ENCODE assay signal across 25 cellular contexts in the genomic region with DNA sequence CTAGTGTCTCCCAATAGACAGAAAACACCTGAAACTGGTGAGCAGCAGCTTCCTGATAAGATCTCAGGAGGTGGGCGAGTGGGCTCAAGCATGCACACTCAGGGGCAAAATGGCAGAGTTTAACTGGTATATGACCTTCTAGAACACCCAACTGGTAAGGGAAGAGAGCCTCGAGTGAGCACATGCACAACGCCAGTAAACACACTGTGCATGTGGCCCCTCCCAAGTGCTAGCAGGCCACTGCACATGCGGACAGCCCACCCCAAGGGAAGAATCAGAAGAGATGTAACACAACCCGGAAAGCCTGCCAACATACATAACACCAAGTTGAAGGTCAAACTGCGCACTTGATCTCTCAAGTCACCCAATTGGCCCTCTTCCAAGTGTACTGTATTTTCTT.
A peak's percentile ranks its signal among the peaks of the same experiment; 100 is the strongest.
DNase-seq lines count a peak whose midpoint lies in the region; ATAC-seq, FAIRE-seq and TF ChIP-seq lines count a peak whose summit lies in the region.
"Had no signal": no experiment of that assay in that cellular context is flagged by ENCODE, and none has a peak within 500 bp of the region (broad histone marks: within the 10 kb centered on the region; RNA-seq: fewer than 3 reads in every experiment).

No MANE protein-coding gene starts in this region.

- no peaks in the 10 kb centered on the region for H4K20me1 ChIP-seq in HepG2 (ENCODE audit: insufficient read depth, low read length)
- H4K20me1 ChIP-seq: BLaER1 treated with 17β-estradiol and CSF1 and Interleukin-3, amounts not matched to agents 10 nM and 100 nM had no signal

- POLR2A ChIA-PET in HepG2 (lab: Yijun Ruan, JAX) = no interaction called here
- POLR2A ChIA-PET in CD8-positive, alpha-beta T cell (lab: Charles Lee) = no interaction called here

- TF ChIP-seq CTCF in HepG2 (CRISPR knock-in tag; IDR thresholded peaks at IDR 0.05) (no peak), right lobe of liver (IDR thresholded peaks at IDR 0.05) (no peak), testis (IDR thresholded peaks at IDR 0.05) (no peak)
- TF ChIP-seq CTCF in CD8-positive, alpha-beta T cell (IDR thresholded peaks at IDR 0.05) = no peak

- no peaks in the 10 kb centered on the region for H3K36me3 Mint-ChIP-seq in CD8-positive, alpha-beta T cell
- H3K36me3 Mint-ChIP-seq: CD8-positive, alpha-beta memory T cell had no signal

- WGBS in HepG2 (ENCODE audit: low lambda C conversion rate) = 96% methylated on average over 5 of the region's 6 CpGs
- WGBS in right lobe of liver (ENCODE audit: insufficient coverage, low coverage, low lambda C conversion rate, missing lambda C conversion rate) = 69% methylated on average over 3 of the region's 6 CpGs
- 57 to 58% methylated on average over 6 of the region's 6 CpGs for WGBS in testis, 2 donors

- no peak overlapping the region for H2AFZ ChIP-seq in HepG2 (ENCODE audit: low read length)

- H3K9ac ChIP-seq in HepG2 (ENCODE audit: insufficient read depth, low read depth, low read length) = no peak overlapping the region
- H3K9ac ChIP-seq: BLaER1 treated with 17β-estradiol and CSF1 and Interleukin-3, amounts not matched to agents 10 nM and 100 nM had no signal

- intact Hi-C loops in HepG2 (cut with micrococcal nuclease; ENCODE audit: unreplicated experiment) = no loop called here
- intact Hi-C loops in right lobe of liver (cut with DNase I) = no loop called here
- intact Hi-C loops in testis (cut with DNase I; ENCODE audit: low total_unique reads) = no loop called here
- intact Hi-C loops in CD8-positive, alpha-beta T cell (cut with DNase I, micrococcal nuclease) = no loop called here

- in situ Hi-C loops in HepG2 (cut with HindIII; ENCODE audit: extremely low pct_ligation_motif_present, low pct_unique_long_range_greater_than_20kb) = no loop called here

- H3K27ac Mint-ChIP-seq in CD8-positive, alpha-beta T cell = no peak overlapping the region
- H3K27ac Mint-ChIP-seq: B cell; CD4-positive, alpha-beta T cell; CD8-positive, alpha-beta memory T cell had no signal

- CTCF ChIA-PET in HepG2 (lab: Yijun Ruan, JAX; ENCODE audit: low intra/inter-chr PET ratio, low total read pairs) = no interaction called here
- CTCF ChIA-PET in CD8-positive, alpha-beta T cell (lab: Charles Lee) = no interaction called here

- H3K4me3 ChIP-seq in HepG2 (replicated peaks in 1 of 3; ENCODE audit: insufficient read depth in 1 of 3, low read depth in 2 of 3, low read length in 3 of 3) = no peak overlapping the region
- H3K4me3 ChIP-seq in right lobe of liver = no peak overlapping the region
- H3K4me3 ChIP-seq in testis = no peak overlapping the region
- no peak overlapping the region for H3K4me3 ChIP-seq in CD8-positive, alpha-beta T cell (ENCODE audit: low read depth, low read length)
- H3K4me3 ChIP-seq: A549; BLaER1 treated with 17β-estradiol and CSF1 and Interleukin-3, amounts not matched to agents 10 nM and 100 nM; GM12878 had no signal

- no peak overlapping the region for H3K4me3 Mint-ChIP-seq in CD8-positive, alpha-beta T cell
- H3K4me3 Mint-ChIP-seq: B cell; CD4-positive, alpha-beta T cell; CD8-positive, alpha-beta memory T cell had no signal

- DNase-seq in HepG2 (ENCODE audit: low spot score) = no peak
- no peak for DNase-seq in right lobe of liver
- DNase-seq in erythroblast (lab: John Stamatoyannopoulos, UW) = peak; percentile 52 to 56
- peak; percentile 55 for DNase-seq in testis
- no peak for DNase-seq in CD8-positive, alpha-beta T cell
- DNase-seq: AML-193; CD4-positive, alpha-beta T cell; CD8-positive, alpha-beta memory T cell; COR-L47; DMS 273 treated with DMSO at 0.1 percent for 48 hours; DMS153; DMS53; DMS79; DND-41; EL; GDM1 had no signal

- no peak overlapping the region for H3K4me2 ChIP-seq in HepG2 (ENCODE audit: low read depth, low read length)
- H3K4me2 ChIP-seq: A549; BLaER1 treated with 17β-estradiol and CSF1 and Interleukin-3, amounts not matched to agents 10 nM and 100 nM had no signal

- H3K9me3 Mint-ChIP-seq in CD8-positive, alpha-beta T cell = no peaks in the 10 kb centered on the region
- H3K9me3 Mint-ChIP-seq: CD4-positive, alpha-beta T cell; CD8-positive, alpha-beta memory T cell had no signal

- no peak for FAIRE-seq in HepG2 (lab: Jason Lieb, UNC)
- FAIRE-seq: A549, GM12878, GM12892, GM18507 had no signal

- H3K36me3 ChIP-seq in HepG2 (replicated peaks in 1 of 2; ENCODE audit: control insufficient read depth in 1 of 2, insufficient read depth in 2 of 2, low read length in 2 of 2) = no peaks in the 10 kb centered on the region
- H3K36me3 ChIP-seq in right lobe of liver = no peaks in the 10 kb centered on the region
- no peaks in the 10 kb centered on the region for H3K36me3 ChIP-seq in testis (ENCODE audit: low read depth, missing control alignments)
- H3K36me3 ChIP-seq in CD8-positive, alpha-beta T cell (ENCODE audit: insufficient read depth, low read length) = no peaks in the 10 kb centered on the region
- H3K36me3 ChIP-seq: BLaER1 treated with 17β-estradiol and CSF1 and Interleukin-3, amounts not matched to agents 10 nM and 100 nM had no signal

- H3K9me3 ChIP-seq in HepG2 (ENCODE audit: low read length) (no peaks in the 10 kb centered on the region), right lobe of liver (no peaks in the 10 kb centered on the region), testis (no peaks in the 10 kb centered on the region)
- no peaks in the 10 kb centered on the region for H3K9me3 ChIP-seq in CD8-positive, alpha-beta T cell (ENCODE audit: low read length)
- H3K9me3 ChIP-seq: A549; BLaER1 treated with 17β-estradiol and CSF1 and Interleukin-3, amounts not matched to agents 10 nM and 100 nM had no signal

- H3K4me1 Mint-ChIP-seq in CD8-positive, alpha-beta T cell (ENCODE audit: low read depth) = peaks cover 2% of the 10 kb centered on the region
- H3K4me1 Mint-ChIP-seq: B cell had no signal

- TF ChIP-seq POLR2A in HepG2 (IDR thresholded peaks at IDR 0.05; ENCODE audit: insufficient read depth in 1 of 2, low read depth in 2 of 2, low read length in 2 of 2) = no peak
- no peak for TF ChIP-seq POLR2A in right lobe of liver (IDR thresholded peaks at IDR 0.05)
- TF ChIP-seq POLR2A in erythroblast (IDR thresholded peaks at IDR 0.05; ENCODE audit: low read length) = no peak
- no peak for TF ChIP-seq POLR2A in testis (IDR thresholded peaks at IDR 0.05)

- no peaks in the 10 kb centered on the region for H3K27me3 Mint-ChIP-seq in CD8-positive, alpha-beta T cell (ENCODE audit: low read depth)
- H3K27me3 Mint-ChIP-seq: B cell; CD4-positive, alpha-beta T cell; CD8-positive, alpha-beta memory T cell had no signal

- BruUV-seq in HepG2 (replicated peaks; lab: Mats Ljungman, UMichigan) = no TSS peak

- H3K27me3 ChIP-seq in HepG2 (ENCODE audit: control insufficient read depth in 1 of 2, insufficient read depth in 2 of 2, low read length in 2 of 2) (no peaks in the 10 kb centered on the region), right lobe of liver (no peaks in the 10 kb centered on the region), testis (no peaks in the 10 kb centered on the region)
- H3K27me3 ChIP-seq in CD8-positive, alpha-beta T cell (ENCODE audit: insufficient read depth, low read length) = no peaks in the 10 kb centered on the region
- H3K27me3 ChIP-seq: BLaER1 treated with 17β-estradiol and CSF1 and Interleukin-3, amounts not matched to agents 10 nM and 100 nM had no signal

- ATAC-seq in HepG2 (no peak), right lobe of liver (no peak), GM21381 (IDR thresholded peaks at IDR 0.05; ENCODE audit: unreplicated experiment) (no peak)
- no peak for ATAC-seq in CD8-positive, alpha-beta T cell
- ATAC-seq: A549, GM12878 had no signal

- H3K79me2 ChIP-seq in HepG2 (ENCODE audit: insufficient read depth, low read length) = no peaks in the 10 kb centered on the region

- H3K4me1 ChIP-seq in HepG2 (ENCODE audit: insufficient read depth, low read length) (peaks cover 34% of the 10 kb centered on the region), right lobe of liver (peaks cover 0 to 10% (median 3%) of the 10 kb centered on the region in 4 donors), testis (no peaks in the 10 kb centered on the region)
- H3K4me1 ChIP-seq in CD8-positive, alpha-beta T cell (ENCODE audit: insufficient read depth, low read length) = peaks cover 5% of the 10 kb centered on the region
- H3K4me1 ChIP-seq: A549 had no signal

- TF ChIP-seq RAD21 in HepG2 (CRISPR knock-in tag; IDR thresholded peaks at IDR 0.05) = no peak

- H3K27ac ChIP-seq in HepG2 (ENCODE audit: extremely low read length, insufficient read depth, low read length) (no peak overlapping the region), right lobe of liver (no peak overlapping the region), testis (no peak overlapping the region)
- H3K27ac ChIP-seq in CD8-positive, alpha-beta T cell (ENCODE audit: low read depth, low read length) = no peak overlapping the region
- H3K27ac ChIP-seq: 22Rv1; A549; BLaER1 treated with 17β-estradiol and CSF1 and Interleukin-3, amounts not matched to agents 10 nM and 100 nM; C4-2B had no signal

- TF ChIP-seq EP300 in HepG2 (IDR thresholded peaks at IDR 0.05; ENCODE audit: low read depth in 2 of 2, low read length in 2 of 2) = no peak
- TF ChIP-seq EP300 in HepG2 (CRISPR knock-in tag; IDR thresholded peaks at IDR 0.05; ENCODE audit: borderline replicate concordance) = no peak

TF ChIP-seq in HepG2, 621 proteins besides CTCF, POLR2A, EP300 and RAD21:
- TF ChIP-seq POLR2AphosphoS2 (IDR thresholded peaks at IDR 0.05; ENCODE audit: low read depth, low read length) = no peak
- TF ChIP-seq, protein P1, sequence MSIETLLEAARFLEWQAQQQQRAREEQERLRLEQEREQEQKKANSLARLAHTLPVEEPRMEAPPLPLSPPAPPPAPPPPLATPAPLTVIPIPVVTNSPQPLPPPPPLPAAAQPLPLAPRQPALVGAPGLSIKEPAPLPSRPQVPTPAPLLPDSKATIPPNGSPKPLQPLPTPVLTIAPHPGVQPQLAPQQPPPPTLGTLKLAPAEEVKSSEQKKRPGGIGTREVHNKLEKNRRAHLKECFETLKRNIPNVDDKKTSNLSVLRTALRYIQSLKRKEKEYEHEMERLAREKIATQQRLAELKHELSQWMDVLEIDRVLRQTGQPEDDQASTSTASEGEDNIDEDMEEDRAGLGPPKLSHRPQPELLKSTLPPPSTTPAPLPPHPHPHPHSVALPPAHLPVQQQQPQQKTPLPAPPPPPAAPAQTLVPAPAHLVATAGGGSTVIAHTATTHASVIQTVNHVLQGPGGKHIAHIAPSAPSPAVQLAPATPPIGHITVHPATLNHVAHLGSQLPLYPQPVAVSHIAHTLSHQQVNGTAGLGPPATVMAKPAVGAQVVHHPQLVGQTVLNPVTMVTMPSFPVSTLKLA (IDR thresholded peaks at IDR 0.05) = 0 out of 2 replicates have a peak, but pooled peaks have one; percentile 3
TF ChIP-seq in HepG2: peak in this region for 1.

Comparison
In these comparisons a context has a peak if more than half of its experiments do, and no peak if none do; other contexts are left out.
1. DNase-seq: peak in erythroblast (2 of 2) and testis (single experiment); none in HepG2 (single experiment), right lobe of liver (0 of 3) and CD8-positive, alpha-beta T cell (0 of 7).